26 cellular contexts compared by ENCODE assay signal in the genomic region with DNA sequence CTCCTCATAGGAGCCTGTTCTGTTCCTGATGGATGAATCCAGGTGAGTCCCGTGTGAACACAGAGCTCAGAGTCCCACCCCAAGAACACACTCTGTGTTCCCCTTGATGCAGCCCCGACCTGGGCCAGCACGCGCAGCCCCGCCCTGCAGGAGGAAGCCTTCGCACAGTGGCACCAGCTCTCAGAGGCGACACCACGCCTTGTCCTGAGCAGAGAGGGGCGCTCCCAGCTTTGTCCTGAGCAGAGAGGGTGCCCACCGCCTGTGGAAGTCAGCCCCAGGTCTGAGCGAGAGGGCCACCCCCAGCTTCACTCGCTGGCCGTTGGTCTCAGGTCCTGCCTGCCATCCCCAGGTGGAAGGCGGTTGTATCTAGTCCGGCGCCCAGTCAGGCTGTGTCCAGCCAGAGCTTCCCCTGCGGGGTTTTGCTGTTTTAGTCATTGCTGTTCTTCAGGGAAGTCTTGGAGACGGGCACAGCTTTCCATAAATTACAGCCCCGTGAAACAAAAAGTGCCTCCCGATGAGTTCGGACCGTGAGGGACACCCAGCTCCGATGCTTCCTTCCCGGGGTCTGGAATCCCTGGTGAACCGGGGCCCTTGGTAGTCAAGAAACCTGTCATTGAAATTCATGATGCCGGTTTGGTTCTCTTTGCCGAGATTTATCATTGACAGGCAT. TPM values are rescaled to one million over a fixed set of nuclear protein-coding genes. Genes with fewer than 3 reads are reported as not detected.
"Had no signal": no experiment of that assay in that cellular context is flagged by ENCODE, and none has a peak within 500 bp of the region (broad histone marks: within the 10 kb centered on the region; RNA-seq: fewer than 3 reads in every experiment).

No MANE protein-coding gene starts in this region.

- ATAC-seq: activated T-cell treated with anti-CD3 and anti-CD28 coated beads, Interleukin-2, amount 50 U/mL, for 72 hours; gastroesophageal sphincter had no signal

- H3K27me3 Mint-ChIP-seq: activated B cell treated with CpG ODN at 0.5 μM for 24 hours; activated CD4-positive, alpha-beta memory T cell treated with anti-CD3 and anti-CD28 coated beads for 36 hours; activated naive CD8-positive, alpha-beta T cell treated with anti-CD3 and anti-CD28 coated beads, Interleukin-2, amount 10 ng/mL, durations not matched to agents 7 days and 5 days; memory B cell; progenitor cell of endocrine pancreas had no signal

- H3K9me3 ChIP-seq: colonic mucosa, esophagus squamous epithelium, gastroesophageal sphincter, spleen had no signal

- H3K4me1 ChIP-seq: colonic mucosa, spleen had no signal

- H3K4me3 ChIP-seq: colonic mucosa, dorsolateral prefrontal cortex, esophagus squamous epithelium, gastroesophageal sphincter, spleen had no signal

- H3K27ac ChIP-seq: colonic mucosa, esophagus squamous epithelium, gastroesophageal sphincter, spleen had no signal

- DNase-seq: activated B cell treated with CpG ODN at 0.5 μM for 24 hours; activated CD4-positive, alpha-beta memory T cell treated with anti-CD3 and anti-CD28 coated beads for 36 hours; activated CD4-positive, alpha-beta T cell treated with anti-CD3 and anti-CD28 coated beads for 48 hours; activated effector memory CD4-positive, alpha-beta T cell treated with Interleukin-2 at 50 U/mL for 16 hours; activated naive CD4-positive, alpha-beta T cell treated with anti-CD3 and anti-CD28 coated beads for 36 hours; activated naive CD8-positive, alpha-beta T cell treated with anti-CD3 and anti-CD28 coated beads, Interleukin-2, amount 10 ng/mL, durations not matched to agents 7 days and 5 days; activated T-cell treated with anti-CD3 and anti-CD28 coated beads, Interleukin-2, amount 50 U/mL, for 72 hours; amniotic stem cell; colonic mucosa; dorsolateral prefrontal cortex; esophagus squamous epithelium; head of caudate nucleus; hypothalamus; spleen; stimulated activated CD4-positive, alpha-beta T cell treated with anti-CD3 and anti-CD28 coated beads, Interleukin-4, amount 100 ng/mL, for 24 hours; stimulated activated naive CD4-positive, alpha-beta T cell treated with Interleukin-2 at 50 U/mL for 16 hours; T1000 had no signal

- H3K4me3 Mint-ChIP-seq: activated B cell treated with CpG ODN at 0.5 μM for 24 hours; activated CD4-positive, alpha-beta memory T cell treated with anti-CD3 and anti-CD28 coated beads for 36 hours; activated naive CD4-positive, alpha-beta T cell treated with anti-CD3 and anti-CD28 coated beads for 36 hours; activated naive CD8-positive, alpha-beta T cell treated with anti-CD3 and anti-CD28 coated beads, Interleukin-2, amount 10 ng/mL, durations not matched to agents 7 days and 5 days; activated T-cell treated with anti-CD3 and anti-CD28 coated beads, Interleukin-2, amount 50 U/mL, for 72 hours; memory B cell; T-helper 1 cell treated with Interleukin-12 subunit alpha and Interleukin-12 subunit beta and Interleukin-4 antibody, amounts not matched to agents 30 μg/mL and 1 μg/mL, for 36 hours had no signal

- H3K36me3 ChIP-seq: colonic mucosa had no signal

- H3K36me3 Mint-ChIP-seq: activated CD4-positive, alpha-beta memory T cell treated with anti-CD3 and anti-CD28 coated beads for 36 hours; activated naive CD8-positive, alpha-beta T cell treated with anti-CD3 and anti-CD28 coated beads, Interleukin-2, amount 10 ng/mL, durations not matched to agents 7 days and 5 days; memory B cell had no signal

- H3K27ac Mint-ChIP-seq: activated B cell treated with CpG ODN at 0.5 μM for 24 hours; activated CD4-positive, alpha-beta memory T cell treated with anti-CD3 and anti-CD28 coated beads for 36 hours; activated naive CD4-positive, alpha-beta T cell treated with anti-CD3 and anti-CD28 coated beads for 36 hours; activated naive CD8-positive, alpha-beta T cell treated with anti-CD3 and anti-CD28 coated beads, Interleukin-2, amount 10 ng/mL, durations not matched to agents 7 days and 5 days; activated T-cell treated with anti-CD3 and anti-CD28 coated beads, Interleukin-2, amount 50 U/mL, for 72 hours; memory B cell; progenitor cell of endocrine pancreas; T-helper 1 cell treated with Interleukin-12 subunit alpha and Interleukin-12 subunit beta and Interleukin-4 antibody, amounts not matched to agents 30 μg/mL and 1 μg/mL, for 36 hours had no signal

- H3K27me3 ChIP-seq: colonic mucosa, dorsolateral prefrontal cortex, esophagus squamous epithelium, gastroesophageal sphincter, spleen had no signal

- H3K4me1 Mint-ChIP-seq: activated B cell treated with CpG ODN at 0.5 μM for 24 hours; activated naive CD8-positive, alpha-beta T cell treated with anti-CD3 and anti-CD28 coated beads, Interleukin-2, amount 10 ng/mL, durations not matched to agents 7 days and 5 days; memory B cell had no signal

- H3K9me3 Mint-ChIP-seq: activated B cell treated with CpG ODN at 0.5 μM for 24 hours; activated CD4-positive, alpha-beta memory T cell treated with anti-CD3 and anti-CD28 coated beads for 36 hours; activated naive CD4-positive, alpha-beta T cell treated with anti-CD3 and anti-CD28 coated beads for 36 hours; activated naive CD8-positive, alpha-beta T cell treated with anti-CD3 and anti-CD28 coated beads, Interleukin-2, amount 10 ng/mL, durations not matched to agents 7 days and 5 days; activated T-cell treated with anti-CD3 and anti-CD28 coated beads, Interleukin-2, amount 50 U/mL, for 72 hours; memory B cell; T-helper 1 cell treated with Interleukin-12 subunit alpha and Interleukin-12 subunit beta and Interleukin-4 antibody, amounts not matched to agents 30 μg/mL and 1 μg/mL, for 36 hours had no signal

RNA-seq across cellular contexts. Expression of gene NKX6-2, which starts 43.6 kb away (rescaled TPM):
- total RNA-seq: activated B cell treated with CpG ODN at 0.5 μM for 24 hours; activated CD4-positive, alpha-beta memory T cell treated with anti-CD3 and anti-CD28 coated beads for 36 hours; activated naive CD4-positive, alpha-beta T cell treated with anti-CD3 and anti-CD28 coated beads for 36 hours; activated naive CD8-positive, alpha-beta T cell treated with anti-CD3 and anti-CD28 coated beads, Interleukin-2, amount 10 ng/mL, durations not matched to agents 7 days and 5 days; activated T-cell treated with anti-CD3 and anti-CD28 coated beads, Interleukin-2, amount 50 U/mL, for 72 hours; bronchial epithelial cell; colonic mucosa; gastroesophageal sphincter; lower leg skin; myocyte; osteocyte; spleen; ureter had no signal
